In genomic region chr3:193827831-193828230, GRCh38 we compare ENCODE assay signal across 18 cellular contexts.
"Had no signal": no experiment of that assay in that cellular context is flagged by ENCODE, and none has a peak within 500 bp of the region (broad histone marks: within the 10 kb centered on the region; RNA-seq: fewer than 3 reads in every experiment).

No MANE protein-coding gene starts in this region.

- H3K27ac ChIP-seq: ascending aorta, gastroesophageal sphincter, neutrophil, SK-N-MC had no signal

- ATAC-seq: activated CD4-positive, CD25-positive, alpha-beta regulatory T cell treated with anti-CD3 and anti-CD28 coated beads, Interleukin-2, amount 50 U/mL, for 24 hours; activated naive CD8-positive, alpha-beta T cell treated with anti-CD3 and anti-CD28 coated beads, Interleukin-2, amount 50 U/mL, for 24 hours; activated T-helper 17 cell treated with anti-CD3 and anti-CD28 coated beads, Interleukin-2, amount 50 U/mL, for 72 hours; gastroesophageal sphincter; stimulated activated memory B cell treated with anti-CD40 and anti-IgM and Interleukin-4, amounts not matched to agents 10 μg/mL and 1 μg/mL and 100 μg/mL, for 72 hours had no signal

- FAIRE-seq: colon, islet of Langerhans had no signal

- H3K4me3 ChIP-seq: ascending aorta, gastroesophageal sphincter, lung, thyroid gland had no signal

- H3K4me3 Mint-ChIP-seq: activated naive CD4-positive, alpha-beta T cell treated with anti-CD3 and anti-CD28 coated beads for 36 hours; activated naive CD8-positive, alpha-beta T cell treated with anti-CD3 and anti-CD28 coated beads, Interleukin-2, amount 50 U/mL, for 24 hours; activated T-helper 17 cell treated with anti-CD3 and anti-CD28 coated beads, Interleukin-2, amount 50 U/mL, for 72 hours; stimulated activated memory B cell treated with anti-CD40 and anti-IgM and Interleukin-4, amounts not matched to agents 10 μg/mL and 1 μg/mL and 100 μg/mL, for 72 hours had no signal

- H3K36me3 Mint-ChIP-seq: stimulated activated memory B cell treated with anti-CD40 and anti-IgM and Interleukin-4, amounts not matched to agents 10 μg/mL and 1 μg/mL and 100 μg/mL, for 72 hours had no signal

- H3K27ac Mint-ChIP-seq: activated naive CD4-positive, alpha-beta T cell treated with anti-CD3 and anti-CD28 coated beads for 36 hours; activated naive CD8-positive, alpha-beta T cell treated with anti-CD3 and anti-CD28 coated beads, Interleukin-2, amount 50 U/mL, for 24 hours; activated T-helper 17 cell treated with anti-CD3 and anti-CD28 coated beads, Interleukin-2, amount 50 U/mL, for 72 hours; naive B cell; stimulated activated memory B cell treated with anti-CD40 and anti-IgM and Interleukin-4, amounts not matched to agents 10 μg/mL and 1 μg/mL and 100 μg/mL, for 72 hours had no signal

- H3K4me1 Mint-ChIP-seq: activated T-helper 17 cell treated with anti-CD3 and anti-CD28 coated beads, Interleukin-2, amount 50 U/mL, for 72 hours had no signal

- H3K4me1 ChIP-seq: ascending aorta had no signal

- H3K9me3 Mint-ChIP-seq: activated naive CD4-positive, alpha-beta T cell treated with anti-CD3 and anti-CD28 coated beads for 36 hours; activated naive CD8-positive, alpha-beta T cell treated with anti-CD3 and anti-CD28 coated beads, Interleukin-2, amount 50 U/mL, for 24 hours; activated T-helper 17 cell treated with anti-CD3 and anti-CD28 coated beads, Interleukin-2, amount 50 U/mL, for 72 hours; naive B cell; stimulated activated memory B cell treated with anti-CD40 and anti-IgM and Interleukin-4, amounts not matched to agents 10 μg/mL and 1 μg/mL and 100 μg/mL, for 72 hours had no signal

- H3K9me3 ChIP-seq: ascending aorta, gastroesophageal sphincter, neutrophil, thyroid gland had no signal

- H3K36me3 ChIP-seq: ascending aorta, gastroesophageal sphincter, neutrophil, thyroid gland had no signal

- DNase-seq: activated naive CD4-positive, alpha-beta T cell treated with anti-CD3 and anti-CD28 coated beads for 36 hours; activated naive CD8-positive, alpha-beta T cell treated with anti-CD3 and anti-CD28 coated beads, Interleukin-2, amount 50 U/mL, for 24 hours; activated T-cell treated with anti-CD3 and anti-CD28 coated beads for 4 hours; naive B cell; retina; stimulated activated CD4-positive, alpha-beta T cell treated with anti-CD3 and anti-CD28 coated beads, Interleukin-2, amount 100 ng/mL, for 48 hours; T-helper 9 cell had no signal

- H3K27me3 Mint-ChIP-seq: stimulated activated memory B cell treated with anti-CD40 and anti-IgM and Interleukin-4, amounts not matched to agents 10 μg/mL and 1 μg/mL and 100 μg/mL, for 72 hours had no signal

- H3K27me3 ChIP-seq: ascending aorta, gastroesophageal sphincter, neutrophil, thyroid gland had no signal
